ENCODE assay signal across 8 cellular contexts in genomic region chr10:110226926-110227641, GRCh38. TPM values are rescaled to one million over a fixed set of nuclear protein-coding genes. Genes with fewer than 3 reads are reported as not detected.
DNase-seq lines count a peak whose midpoint lies in the region; ATAC-seq and TF ChIP-seq lines count a peak whose summit lies in the region.

No MANE protein-coding gene starts in this region.

- POLR2A ChIA-PET in HEK293 (lab: Yijun Ruan, JAX) = interaction anchor here (0.7 to 2.2 kb wide), 6 partner anchors 10 to 1956 kb away, joined by 3 to 15 read pairs (median 6); partner anchors contain the start of gene ADD3

- DNase-seq in SK-N-MC (ENCODE audit: low read depth, low spot score) (no peak), glomerular visceral epithelial cell (ENCODE audit: extremely low spot score) (peak; percentile 67), occipital lobe (lab: John Stamatoyannopoulos, UW) (peak; percentile 56), ureter (ENCODE audit: low spot score) (peak; percentile 82)
- DNase-seq in activated naive CD4-positive, alpha-beta T cell treated with anti-CD3 and anti-CD28 coated beads, Interleukin-2, amount 50 U/mL, for 16 hours = peak; percentile 81

- no peaks in the 10 kb centered on the region for H3K27me3 ChIP-seq in BLaER1

- no peak for ATAC-seq in GM19452 (IDR thresholded peaks at IDR 0.05; ENCODE audit: unreplicated experiment)

- H3K9ac ChIP-seq in BLaER1 = peak overlapping the region; percentile 75
- no peak overlapping the region for H3K9ac ChIP-seq in SK-N-MC (ENCODE audit: insufficient read length)

- no peak; the same call in 1 of the 2 replicates for TF ChIP-seq CTCF in HEK293 (tag by site-specific recombination; IDR thresholded peaks at IDR 0.05)

- H3K4me3 ChIP-seq in BLaER1 (peak overlapping the region; percentile 82), HEK293 (ENCODE audit: low read depth, low read length) (peak overlapping the region; percentile 85), SK-N-MC (peak overlapping the region; percentile 75)

- H3K4me1 ChIP-seq in BLaER1 (peaks cover 24% of the 10 kb centered on the region), HEK293 (ENCODE audit: control insufficient read depth, insufficient read depth, low read length) (peaks cover 6% of the 10 kb centered on the region)

- 0 out of 2 replicates have a peak overlapping the region, but pooled peaks have one; percentile 13 for H3K27ac ChIP-seq in BLaER1
- no peak overlapping the region for H3K27ac ChIP-seq in HEK293 (ENCODE audit: extremely low read depth, low read depth, low read length)
- no peak overlapping the region for H3K27ac ChIP-seq in SK-N-MC

- H3K4me2 ChIP-seq in BLaER1 = peak overlapping the region; percentile 91

- H4K20me1 ChIP-seq in BLaER1 = peaks cover 73% of the 10 kb centered on the region

- H3K9me3 ChIP-seq in BLaER1 (no peaks in the 10 kb centered on the region), HEK293 (ENCODE audit: control insufficient read depth, insufficient read depth, low read depth, low read length) (no peaks in the 10 kb centered on the region), SK-N-MC (ENCODE audit: low read depth, low read length) (no peaks in the 10 kb centered on the region)

- CTCF ChIA-PET in HEK293 (lab: Yijun Ruan, JAX) = no interaction called here

- H3K36me3 ChIP-seq in BLaER1 = peaks cover 23% of the 10 kb centered on the region
- peaks cover 7 to 18% of the 10 kb centered on the region in 2 experiments; a peak in 2 of 3 replicates for H3K36me3 ChIP-seq in HEK293 (ENCODE audit: control insufficient read depth in 2 of 2, insufficient read depth in 1 of 2, low read length in 2 of 2)
- H3K36me3 ChIP-seq in SK-N-MC (ENCODE audit: insufficient read depth, low read length) = peaks cover 5% of the 10 kb centered on the region

TF ChIP-seq in HEK293, 187 proteins besides CTCF, POLR2A, EP300 and RAD21 (continues in another document):
- TF ChIP-seq ZNF133 (tag by site-specific recombination; IDR thresholded peaks at IDR 0.05) (no peak; the same call in 1 of the 2 replicates), ZNF214 (tag by site-specific recombination; IDR thresholded peaks at IDR 0.05; ENCODE audit: borderline replicate concordance) (no peak), ZNF791 (tag by site-specific recombination; IDR thresholded peaks at IDR 0.05) (no peak), MZF1 (tag by site-specific recombination; IDR thresholded peaks at IDR 0.05; ENCODE audit: borderline replicate concordance) (no peak), ZNF121 (tag by site-specific recombination; IDR thresholded peaks at IDR 0.05) (no peak), TRIM28 (IDR thresholded peaks at IDR 0.05; ENCODE audit: borderline replicate concordance, low read length) (no peak), ZNF654 (tag by site-specific recombination; IDR thresholded peaks at IDR 0.05; ENCODE audit: low read depth) (no peak), ZNF146 (tag by site-specific recombination; IDR thresholded peaks at IDR 0.05) (no peak), ZBTB8A (tag by site-specific recombination; IDR thresholded peaks at IDR 0.05) (peak; percentile 20; the same call in 1 of the 2 replicates), ZNF768 (tag by site-specific recombination; IDR thresholded peaks at IDR 0.05) (no peak), KLF9 (tag by site-specific recombination; IDR thresholded peaks at IDR 0.05; ENCODE audit: low read depth) (peak; percentile 89), ZNF747 (tag by site-specific recombination; IDR thresholded peaks at IDR 0.05) (no peak), ZNF174 (tag by site-specific recombination; IDR thresholded peaks at IDR 0.05) (no peak), ZNF26 (tag by site-specific recombination; IDR thresholded peaks at IDR 0.05) (no peak), ZNF549 (tag by site-specific recombination; IDR thresholded peaks at IDR 0.05) (no peak), ZNF473 (tag by site-specific recombination; IDR thresholded peaks at IDR 0.05) (no peak), ZNF292 (tag by site-specific recombination; IDR thresholded peaks at IDR 0.05; ENCODE audit: borderline replicate concordance, low read depth) (no peak), OVOL3 (tag by site-specific recombination; IDR thresholded peaks at IDR 0.05) (no peak), ZBTB17 (tag by site-specific recombination; IDR thresholded peaks at IDR 0.05) (0 out of 2 replicates have a peak, but pooled peaks have one; percentile 19)
- TF ChIP-seq, protein P1, sequence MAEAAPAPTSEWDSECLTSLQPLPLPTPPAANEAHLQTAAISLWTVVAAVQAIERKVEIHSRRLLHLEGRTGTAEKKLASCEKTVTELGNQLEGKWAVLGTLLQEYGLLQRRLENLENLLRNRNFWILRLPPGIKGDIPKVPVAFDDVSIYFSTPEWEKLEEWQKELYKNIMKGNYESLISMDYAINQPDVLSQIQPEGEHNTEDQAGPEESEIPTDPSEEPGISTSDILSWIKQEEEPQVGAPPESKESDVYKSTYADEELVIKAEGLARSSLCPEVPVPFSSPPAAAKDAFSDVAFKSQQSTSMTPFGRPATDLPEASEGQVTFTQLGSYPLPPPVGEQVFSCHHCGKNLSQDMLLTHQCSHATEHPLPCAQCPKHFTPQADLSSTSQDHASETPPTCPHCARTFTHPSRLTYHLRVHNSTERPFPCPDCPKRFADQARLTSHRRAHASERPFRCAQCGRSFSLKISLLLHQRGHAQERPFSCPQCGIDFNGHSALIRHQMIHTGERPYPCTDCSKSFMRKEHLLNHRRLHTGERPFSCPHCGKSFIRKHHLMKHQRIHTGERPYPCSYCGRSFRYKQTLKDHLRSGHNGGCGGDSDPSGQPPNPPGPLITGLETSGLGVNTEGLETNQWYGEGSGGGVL (tag by site-specific recombination; IDR thresholded peaks at IDR 0.05) = peak; percentile 90
- TF ChIP-seq, protein P2, sequence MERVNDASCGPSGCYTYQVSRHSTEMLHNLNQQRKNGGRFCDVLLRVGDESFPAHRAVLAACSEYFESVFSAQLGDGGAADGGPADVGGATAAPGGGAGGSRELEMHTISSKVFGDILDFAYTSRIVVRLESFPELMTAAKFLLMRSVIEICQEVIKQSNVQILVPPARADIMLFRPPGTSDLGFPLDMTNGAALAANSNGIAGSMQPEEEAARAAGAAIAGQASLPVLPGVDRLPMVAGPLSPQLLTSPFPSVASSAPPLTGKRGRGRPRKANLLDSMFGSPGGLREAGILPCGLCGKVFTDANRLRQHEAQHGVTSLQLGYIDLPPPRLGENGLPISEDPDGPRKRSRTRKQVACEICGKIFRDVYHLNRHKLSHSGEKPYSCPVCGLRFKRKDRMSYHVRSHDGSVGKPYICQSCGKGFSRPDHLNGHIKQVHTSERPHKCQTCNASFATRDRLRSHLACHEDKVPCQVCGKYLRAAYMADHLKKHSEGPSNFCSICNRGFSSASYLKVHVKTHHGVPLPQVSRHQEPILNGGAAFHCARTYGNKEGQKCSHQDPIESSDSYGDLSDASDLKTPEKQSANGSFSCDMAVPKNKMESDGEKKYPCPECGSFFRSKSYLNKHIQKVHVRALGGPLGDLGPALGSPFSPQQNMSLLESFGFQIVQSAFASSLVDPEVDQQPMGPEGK (tag by site-specific recombination; IDR thresholded peaks at IDR 0.05) = peak; percentile 77
- TF ChIP-seq, protein P3, sequence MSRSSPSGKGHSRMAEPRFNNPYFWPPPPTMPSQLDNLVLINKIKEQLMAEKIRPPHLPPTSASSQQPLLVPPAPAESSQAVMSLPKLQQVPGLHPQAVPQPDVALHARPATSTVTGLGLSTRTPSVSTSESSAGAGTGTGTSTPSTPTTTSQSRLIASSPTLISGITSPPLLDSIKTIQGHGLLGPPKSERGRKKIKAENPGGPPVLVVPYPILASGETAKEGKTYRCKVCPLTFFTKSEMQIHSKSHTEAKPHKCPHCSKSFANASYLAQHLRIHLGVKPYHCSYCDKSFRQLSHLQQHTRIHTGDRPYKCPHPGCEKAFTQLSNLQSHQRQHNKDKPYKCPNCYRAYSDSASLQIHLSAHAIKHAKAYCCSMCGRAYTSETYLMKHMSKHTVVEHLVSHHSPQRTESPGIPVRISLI (tag by site-specific recombination; IDR thresholded peaks at IDR 0.05) = no peak
- TF ChIP-seq, protein P4, sequence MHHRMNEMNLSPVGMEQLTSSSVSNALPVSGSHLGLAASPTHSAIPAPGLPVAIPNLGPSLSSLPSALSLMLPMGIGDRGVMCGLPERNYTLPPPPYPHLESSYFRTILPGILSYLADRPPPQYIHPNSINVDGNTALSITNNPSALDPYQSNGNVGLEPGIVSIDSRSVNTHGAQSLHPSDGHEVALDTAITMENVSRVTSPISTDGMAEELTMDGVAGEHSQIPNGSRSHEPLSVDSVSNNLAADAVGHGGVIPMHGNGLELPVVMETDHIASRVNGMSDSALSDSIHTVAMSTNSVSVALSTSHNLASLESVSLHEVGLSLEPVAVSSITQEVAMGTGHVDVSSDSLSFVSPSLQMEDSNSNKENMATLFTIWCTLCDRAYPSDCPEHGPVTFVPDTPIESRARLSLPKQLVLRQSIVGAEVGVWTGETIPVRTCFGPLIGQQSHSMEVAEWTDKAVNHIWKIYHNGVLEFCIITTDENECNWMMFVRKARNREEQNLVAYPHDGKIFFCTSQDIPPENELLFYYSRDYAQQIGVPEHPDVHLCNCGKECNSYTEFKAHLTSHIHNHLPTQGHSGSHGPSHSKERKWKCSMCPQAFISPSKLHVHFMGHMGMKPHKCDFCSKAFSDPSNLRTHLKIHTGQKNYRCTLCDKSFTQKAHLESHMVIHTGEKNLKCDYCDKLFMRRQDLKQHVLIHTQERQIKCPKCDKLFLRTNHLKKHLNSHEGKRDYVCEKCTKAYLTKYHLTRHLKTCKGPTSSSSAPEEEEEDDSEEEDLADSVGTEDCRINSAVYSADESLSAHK (tag by site-specific recombination; IDR thresholded peaks at IDR 0.05) = no peak

RNA-seq across cellular contexts. Expression of gene MXI1, which starts 19.7 kb away (rescaled TPM):
- 68.2 TPM for total RNA-seq in occipital lobe
- total RNA-seq in ureter = 34.0 TPM
